5 cellular contexts compared by ENCODE assay signal in genomic region chr17:66479490-66479889, GRCh38.
DNase-seq lines count a peak whose midpoint lies in the region; ATAC-seq, FAIRE-seq and TF ChIP-seq lines count a peak whose summit lies in the region.
"Not testable (repeated sequence)": the region's sequence is repeated elsewhere in the genome, so short reads cannot be mapped to it uniquely, and the experiment has no call there.

No MANE protein-coding gene starts in this region.

- H2BK20ac ChIP-seq in H1 (ENCODE audit: low read length) = not testable (repeated sequence)

- H3K23me2 ChIP-seq in H1 (ENCODE audit: low read depth, low read length) = not testable (repeated sequence)

- H3K56ac ChIP-seq in H1 (replicated peaks; ENCODE audit: insufficient read length, low read depth, low read length) = not testable (repeated sequence)

- not testable (repeated sequence) for H3K23ac ChIP-seq in H1 (ENCODE audit: insufficient read length)

- H3K9me3 Mint-ChIP-seq in WTC11; activated naive CD8-positive, alpha-beta T cell (ENCODE audit: low read depth): not testable (repeated sequence)

- not testable (repeated sequence) for H3K79me1 ChIP-seq in H1 (ENCODE audit: low read depth, low read length)

- not testable (repeated sequence) for TF ChIP-seq EP300 in H1 (IDR thresholded peaks at IDR 0.05; ENCODE audit: borderline replicate concordance in 1 of 2, low read depth in 2 of 2, low read length in 2 of 2)

- FAIRE-seq in H1 (lab: Jason Lieb, UNC) = not testable (repeated sequence)

- not testable (repeated sequence) for ATAC-seq in SK-N-SH treated with all-trans-retinoic acid at 6 μM for 48 hours, WTC11

- H3K9ac ChIP-seq in H1 (replicated peaks in 1 of 4; ENCODE audit: extremely low read depth in 1 of 4, low read depth in 3 of 4, low read length in 3 of 4) = not testable (repeated sequence)

- H3K4me3 Mint-ChIP-seq in WTC11; activated naive CD8-positive, alpha-beta T cell: not testable (repeated sequence)

- H3K79me2 ChIP-seq in H1 (ENCODE audit: control insufficient read depth in 1 of 2, insufficient read depth in 2 of 2, low read length in 2 of 2) = not testable (repeated sequence)

- not testable (repeated sequence) for H2BK5ac ChIP-seq in H1 (ENCODE audit: low read depth, low read length)

- POLR2A ChIA-PET in HEK293 (lab: Yijun Ruan, JAX); WTC11 (lab: Charles Lee); H1 (lab: Charles Lee; ENCODE audit: partially characterized antibody): not testable (repeated sequence)

- H2AK5ac ChIP-seq in H1 (ENCODE audit: low read depth, low read length) = not testable (repeated sequence)

- not testable (repeated sequence) for H3K4ac ChIP-seq in H1 (replicated peaks; ENCODE audit: insufficient read length, low read depth, low read length)

- not testable (repeated sequence) for H3K4me2 ChIP-seq in H1 (ENCODE audit: insufficient read depth in 1 of 2, low read depth in 2 of 2, low read length in 2 of 2)

- not testable (repeated sequence) for TF ChIP-seq POLR2A in H1 (IDR thresholded peaks at IDR 0.05; ENCODE audit: control extremely low read depth in 1 of 2, low read depth in 2 of 2, low read length in 2 of 2)

- H4K5ac ChIP-seq in H1 (ENCODE audit: insufficient read length, low read depth, low read length) = not testable (repeated sequence)

- not testable (repeated sequence) for H3K18ac ChIP-seq in H1 (ENCODE audit: extremely low read depth, low read length)

- H3K36me3 ChIP-seq in HEK293 (ENCODE audit: control insufficient read depth in 2 of 2, insufficient read depth in 1 of 2, low read length in 2 of 2); H1 (ENCODE audit: control insufficient read depth in 2 of 4, insufficient read depth in 4 of 4, low read length in 3 of 4): not testable (repeated sequence)

- not testable (repeated sequence) for H3K27me3 Mint-ChIP-seq in WTC11 (ENCODE audit: low read depth); activated naive CD8-positive, alpha-beta T cell

- not testable (repeated sequence) for H3K14ac ChIP-seq in H1 (ENCODE audit: insufficient read length)

- not testable (repeated sequence) for TF ChIP-seq RAD21 in H1 (IDR thresholded peaks at IDR 0.05 in 1 of 2, conservative IDR thresholded peaks at IDR 0.05 in 1 of 2; ENCODE audit: low read depth in 2 of 2, low read length in 2 of 2)

- H3K27me3 ChIP-seq in H1 (replicated peaks in 1 of 4; ENCODE audit: control insufficient read depth in 3 of 4, extremely low read depth in 1 of 4, insufficient read depth in 3 of 4, low read length in 3 of 4) = not testable (repeated sequence)

- H3K4me3 ChIP-seq in HEK293 (ENCODE audit: low read depth, low read length); H1 (ENCODE audit: extremely low read depth in 1 of 4, insufficient read depth in 2 of 4, low read depth in 3 of 4, low read length in 4 of 4): not testable (repeated sequence)

- peaks cover 49% of the 10 kb centered on the region for H3K4me1 Mint-ChIP-seq in WTC11
- peaks cover 48% of the 10 kb centered on the region for H3K4me1 Mint-ChIP-seq in activated naive CD8-positive, alpha-beta T cell (ENCODE audit: low read depth)

- not testable (repeated sequence) for H2BK12ac ChIP-seq in H1 (ENCODE audit: low read depth, low read length)

- H2BK15ac ChIP-seq in H1 (ENCODE audit: low read length) = not testable (repeated sequence)

- not testable (repeated sequence) for H2BK120ac ChIP-seq in H1 (replicated peaks; ENCODE audit: low read depth, low read length)

- CTCF ChIA-PET in HEK293 (lab: Yijun Ruan, JAX); WTC11 (lab: Charles Lee): not testable (repeated sequence)
- CTCF ChIA-PET in H1 (lab: Charles Lee; ENCODE audit: partially characterized antibody) = interaction anchor here (0.6 to 1.1 kb wide), 2 partner anchors 9 to 279 kb away, joined by 3 read pairs; no protein-coding TSS in a partner anchor

- TF ChIP-seq CTCF in HEK293 (tag by site-specific recombination; IDR thresholded peaks at IDR 0.05); WTC11 (IDR thresholded peaks at IDR 0.05); H1 (IDR thresholded peaks at IDR 0.05; ENCODE audit: control extremely low read depth in 1 of 3, insufficient read depth in 1 of 3, low read depth in 1 of 3, low read length in 3 of 3): not testable (repeated sequence)

- H3K4me1 ChIP-seq in HEK293 (ENCODE audit: control insufficient read depth, insufficient read depth, low read length) = not testable (repeated sequence)
- H3K4me1 ChIP-seq in H1 (replicated peaks in 1 of 4; ENCODE audit: control insufficient read depth in 3 of 4, insufficient read depth in 4 of 4, low read length in 3 of 4) = peaks cover under 1 to 13% (median 11%) of the 10 kb centered on the region in 4 experiments; a peak in 6 of 7 replicates

- 0 out of 2 replicates have a peak overlapping the region, but pooled peaks have one; percentile 44 for H3K27ac Mint-ChIP-seq in WTC11
- peak overlapping the region; percentile 24 for H3K27ac Mint-ChIP-seq in activated naive CD8-positive, alpha-beta T cell

- not testable (repeated sequence) for H3K27ac ChIP-seq in HEK293 (ENCODE audit: extremely low read depth, low read depth, low read length); H1 (ENCODE audit: low read depth, low read length)

- not testable (repeated sequence) for H3K36me3 Mint-ChIP-seq in WTC11
- H3K36me3 Mint-ChIP-seq in activated naive CD8-positive, alpha-beta T cell = peaks cover 26% of the 10 kb centered on the region

- H4K20me1 ChIP-seq in H1 (replicated peaks in 1 of 2; ENCODE audit: control insufficient read depth in 1 of 2, insufficient read depth in 2 of 2, low read length in 2 of 2) = not testable (repeated sequence)

- WGBS in H1 (ENCODE audit: extremely low coverage in 1 of 2, insufficient coverage in 1 of 2, insufficient read length in 1 of 2, insufficient replicate concordance in 2 of 2, low coverage in 1 of 2, low lambda C conversion rate in 2 of 2, missing lambda C conversion rate in 1 of 2), 2 experiments = 86% methylated on average over 2 of the region's 2 CpGs; no CpG with 5 or more reads in 1 of the 2 experiments

- DNase-seq in WTC11 (ENCODE audit: low spot score); H1 (ENCODE audit: low read depth in 1 of 2, low spot score in 2 of 2): not testable (repeated sequence)

- H2AFZ ChIP-seq in H1 (ENCODE audit: low read length) = not testable (repeated sequence)

- H4K91ac ChIP-seq in H1 (replicated peaks; ENCODE audit: insufficient read length, low read length) = not testable (repeated sequence)

- not testable (repeated sequence) for H4K8ac ChIP-seq in H1 (ENCODE audit: extremely low read depth, insufficient read depth, low read length)

- not testable (repeated sequence) for H3K9me3 ChIP-seq in HEK293 (ENCODE audit: control insufficient read depth, insufficient read depth, low read depth, low read length); H1 (ENCODE audit: insufficient read depth in 2 of 2, low read depth in 1 of 2, low read length in 1 of 2)

TF ChIP-seq in HEK293, 187 proteins besides CTCF, POLR2A, EP300 and RAD21:
- peak; percentile 94 for TF ChIP-seq ZNF146 (tag by site-specific recombination; IDR thresholded peaks at IDR 0.05)
- peak; percentile 60; the same call in 1 of the 2 replicates for TF ChIP-seq ZNF580 (tag by site-specific recombination; IDR thresholded peaks at IDR 0.05)

TF ChIP-seq in SK-N-SH treated with all-trans-retinoic acid at 6 μM for 48 hours, 23 proteins besides CTCF, POLR2A, EP300 and RAD21:
- peak; percentile 91 for TF ChIP-seq ZNF8 (CRISPR knock-in tag; IDR thresholded peaks at IDR 0.05)

TF ChIP-seq in H1, 55 proteins besides CTCF, POLR2A, EP300 and RAD21:
- 0 out of 2 replicates have a peak, but pooled peaks have one; percentile 31 for TF ChIP-seq KDM1A (IDR thresholded peaks at IDR 0.05; ENCODE audit: borderline replicate concordance, low read length)
TF ChIP-seq in H1: peak in this region for 1; not testable (repeated sequence) for 54.
